ENCODE assay signal across 1 cellular context in the genomic region with DNA sequence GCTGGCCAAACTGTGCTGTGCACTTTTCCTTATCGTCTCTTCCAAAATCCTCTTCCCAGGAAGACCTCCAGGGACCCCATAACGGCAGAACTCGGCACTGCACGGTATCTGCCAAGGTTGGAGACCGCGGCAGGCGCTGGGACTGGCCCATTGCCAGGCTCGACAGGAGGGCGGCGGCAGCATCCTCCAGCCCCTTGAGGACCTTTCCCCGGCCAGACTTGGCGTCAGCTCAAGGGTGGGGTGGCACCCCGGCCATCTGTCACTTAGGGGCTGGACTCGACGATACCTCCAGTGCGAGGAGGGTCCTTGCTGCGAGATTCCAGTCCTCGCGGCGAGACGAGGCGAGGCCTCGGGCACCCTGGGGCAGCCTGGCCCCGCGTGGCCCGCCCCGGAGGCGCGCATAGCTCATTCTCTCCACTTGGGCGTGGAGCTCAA.
TF ChIP-seq lines count a peak whose summit lies in the region.

No MANE protein-coding gene starts in this region.

TF ChIP-seq in K562, 482 proteins besides CTCF, POLR2A, EP300 and RAD21 (continued from another document and continues in another):
- TF ChIP-seq, protein P1, sequence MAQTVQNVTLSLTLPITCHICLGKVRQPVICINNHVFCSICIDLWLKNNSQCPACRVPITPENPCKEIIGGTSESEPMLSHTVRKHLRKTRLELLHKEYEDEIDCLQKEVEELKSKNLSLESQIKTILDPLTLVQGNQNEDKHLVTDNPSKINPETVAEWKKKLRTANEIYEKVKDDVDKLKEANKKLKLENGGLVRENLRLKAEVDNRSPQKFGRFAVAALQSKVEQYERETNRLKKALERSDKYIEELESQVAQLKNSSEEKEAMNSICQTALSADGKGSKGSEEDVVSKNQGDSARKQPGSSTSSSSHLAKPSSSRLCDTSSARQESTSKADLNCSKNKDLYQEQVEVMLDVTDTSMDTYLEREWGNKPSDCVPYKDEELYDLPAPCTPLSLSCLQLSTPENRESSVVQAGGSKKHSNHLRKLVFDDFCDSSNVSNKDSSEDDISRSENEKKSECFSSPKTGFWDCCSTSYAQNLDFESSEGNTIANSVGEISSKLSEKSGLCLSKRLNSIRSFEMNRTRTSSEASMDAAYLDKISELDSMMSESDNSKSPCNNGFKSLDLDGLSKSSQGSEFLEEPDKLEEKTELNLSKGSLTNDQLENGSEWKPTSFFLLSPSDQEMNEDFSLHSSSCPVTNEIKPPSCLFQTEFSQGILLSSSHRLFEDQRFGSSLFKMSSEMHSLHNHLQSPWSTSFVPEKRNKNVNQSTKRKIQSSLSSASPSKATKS (CRISPR knock-in tag; IDR thresholded peaks at IDR 0.05), result no peak
- TF ChIP-seq ZC3H8 (IDR thresholded peaks at IDR 0.05) (no peak), NR3C1 (CRISPR knock-in tag; IDR thresholded peaks at IDR 0.05) (no peak), PTRF (tag; IDR thresholded peaks at IDR 0.05) (no peak), NFIC (IDR thresholded peaks at IDR 0.05) (peak; percentile 96), SAP30 (IDR thresholded peaks at IDR 0.05; ENCODE audit: borderline replicate concordance, insufficient read depth, low read depth, low read length, poor library complexity, severe bottlenecking) (no peak), PPARD (CRISPR knock-in tag; IDR thresholded peaks at IDR 0.05) (no peak), CXXC5 (CRISPR knock-in tag; IDR thresholded peaks at IDR 0.05) (no peak), MXI1 (IDR thresholded peaks at IDR 0.05; ENCODE audit: low read depth, low read length) (no peak), POLR2H (tag; IDR thresholded peaks at IDR 0.05; ENCODE audit: low read depth) (no peak), ZBTB17 (CRISPR knock-in tag; IDR thresholded peaks at IDR 0.05) (no peak), NCOA6 (IDR thresholded peaks at IDR 0.05) (no peak), DPF2 (IDR thresholded peaks at IDR 0.05) (no peak), KDM2B (CRISPR knock-in tag; IDR thresholded peaks at IDR 0.05) (no peak), MCM7 (IDR thresholded peaks at IDR 0.05) (no peak), MTA2 (IDR thresholded peaks at IDR 0.05; ENCODE audit: low read depth) (no peak), MAZ (CRISPR knock-in tag; conservative IDR thresholded peaks at IDR 0.05 in 1 of 2, IDR thresholded peaks at IDR 0.05 in 1 of 2) (peak; percentile 17 to 39; a peak in 2 of 4 replicates), CBFB (CRISPR knock-in tag; IDR thresholded peaks at IDR 0.05) (peak; percentile 49; the same call in 1 of the 2 replicates), ZSCAN32 (CRISPR knock-in tag; IDR thresholded peaks at IDR 0.05) (no peak), HDAC1 (IDR thresholded peaks at IDR 0.05) (no peak), GTF2A2 (tag; IDR thresholded peaks at IDR 0.05) (no peak), FOS (IDR thresholded peaks at IDR 0.05; ENCODE audit: extremely low read depth, insufficient read length) (no peak), NR2C2 (CRISPR knock-in tag; IDR thresholded peaks at IDR 0.05) (no peak), NR2C2 (tag; IDR thresholded peaks at IDR 0.05) (no peak), ZNF644 (tag; IDR thresholded peaks at IDR 0.05; ENCODE audit: low read depth) (no peak), E2F3 (CRISPR knock-in tag; IDR thresholded peaks at IDR 0.05) (no peak), SRSF9 (IDR thresholded peaks at IDR 0.05; ENCODE audit: borderline replicate concordance, low read depth, low read length) (no peak), FIP1L1 (IDR thresholded peaks at IDR 0.05; ENCODE audit: low read depth, low read length, poor library complexity, severe bottlenecking) (peak; percentile 7), CREB1 (IDR thresholded peaks at IDR 0.05) (no peak), CREB1 (CRISPR knock-in tag; IDR thresholded peaks at IDR 0.05) (no peak), KAT2B (IDR thresholded peaks at IDR 0.05; ENCODE audit: low read depth, low read length) (no peak), SETDB1 (IDR thresholded peaks at IDR 0.05; ENCODE audit: low read length) (no peak), NR2C1 (IDR thresholded peaks at IDR 0.05) (no peak), NR2C1 (tag; IDR thresholded peaks at IDR 0.05) (no peak)
- TF ChIP-seq, protein P2, sequence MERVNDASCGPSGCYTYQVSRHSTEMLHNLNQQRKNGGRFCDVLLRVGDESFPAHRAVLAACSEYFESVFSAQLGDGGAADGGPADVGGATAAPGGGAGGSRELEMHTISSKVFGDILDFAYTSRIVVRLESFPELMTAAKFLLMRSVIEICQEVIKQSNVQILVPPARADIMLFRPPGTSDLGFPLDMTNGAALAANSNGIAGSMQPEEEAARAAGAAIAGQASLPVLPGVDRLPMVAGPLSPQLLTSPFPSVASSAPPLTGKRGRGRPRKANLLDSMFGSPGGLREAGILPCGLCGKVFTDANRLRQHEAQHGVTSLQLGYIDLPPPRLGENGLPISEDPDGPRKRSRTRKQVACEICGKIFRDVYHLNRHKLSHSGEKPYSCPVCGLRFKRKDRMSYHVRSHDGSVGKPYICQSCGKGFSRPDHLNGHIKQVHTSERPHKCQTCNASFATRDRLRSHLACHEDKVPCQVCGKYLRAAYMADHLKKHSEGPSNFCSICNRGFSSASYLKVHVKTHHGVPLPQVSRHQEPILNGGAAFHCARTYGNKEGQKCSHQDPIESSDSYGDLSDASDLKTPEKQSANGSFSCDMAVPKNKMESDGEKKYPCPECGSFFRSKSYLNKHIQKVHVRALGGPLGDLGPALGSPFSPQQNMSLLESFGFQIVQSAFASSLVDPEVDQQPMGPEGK (CRISPR knock-in tag; IDR thresholded peaks at IDR 0.05; ENCODE audit: borderline replicate concordance), result no peak
- TF ChIP-seq, protein P3, sequence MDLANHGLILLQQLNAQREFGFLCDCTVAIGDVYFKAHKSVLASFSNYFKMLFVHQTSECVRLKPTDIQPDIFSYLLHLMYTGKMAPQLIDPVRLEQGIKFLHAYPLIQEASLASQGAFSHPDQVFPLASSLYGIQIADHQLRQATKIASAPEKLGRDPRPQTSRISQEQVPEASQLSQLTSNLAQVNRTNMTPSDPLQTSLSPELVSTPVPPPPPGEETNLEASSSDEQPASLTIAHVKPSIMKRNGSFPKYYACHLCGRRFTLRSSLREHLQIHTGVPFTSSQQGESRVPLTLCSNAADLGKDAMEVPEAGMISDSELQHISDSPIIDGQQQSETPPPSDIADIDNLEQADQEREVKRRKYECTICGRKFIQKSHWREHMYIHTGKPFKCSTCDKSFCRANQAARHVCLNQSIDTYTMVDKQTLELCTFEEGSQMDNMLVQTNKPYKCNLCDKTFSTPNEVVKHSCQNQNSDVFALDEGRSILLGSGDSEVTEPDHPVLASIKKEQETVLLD (IDR thresholded peaks at IDR 0.05), result no peak
- TF ChIP-seq, protein P4, sequence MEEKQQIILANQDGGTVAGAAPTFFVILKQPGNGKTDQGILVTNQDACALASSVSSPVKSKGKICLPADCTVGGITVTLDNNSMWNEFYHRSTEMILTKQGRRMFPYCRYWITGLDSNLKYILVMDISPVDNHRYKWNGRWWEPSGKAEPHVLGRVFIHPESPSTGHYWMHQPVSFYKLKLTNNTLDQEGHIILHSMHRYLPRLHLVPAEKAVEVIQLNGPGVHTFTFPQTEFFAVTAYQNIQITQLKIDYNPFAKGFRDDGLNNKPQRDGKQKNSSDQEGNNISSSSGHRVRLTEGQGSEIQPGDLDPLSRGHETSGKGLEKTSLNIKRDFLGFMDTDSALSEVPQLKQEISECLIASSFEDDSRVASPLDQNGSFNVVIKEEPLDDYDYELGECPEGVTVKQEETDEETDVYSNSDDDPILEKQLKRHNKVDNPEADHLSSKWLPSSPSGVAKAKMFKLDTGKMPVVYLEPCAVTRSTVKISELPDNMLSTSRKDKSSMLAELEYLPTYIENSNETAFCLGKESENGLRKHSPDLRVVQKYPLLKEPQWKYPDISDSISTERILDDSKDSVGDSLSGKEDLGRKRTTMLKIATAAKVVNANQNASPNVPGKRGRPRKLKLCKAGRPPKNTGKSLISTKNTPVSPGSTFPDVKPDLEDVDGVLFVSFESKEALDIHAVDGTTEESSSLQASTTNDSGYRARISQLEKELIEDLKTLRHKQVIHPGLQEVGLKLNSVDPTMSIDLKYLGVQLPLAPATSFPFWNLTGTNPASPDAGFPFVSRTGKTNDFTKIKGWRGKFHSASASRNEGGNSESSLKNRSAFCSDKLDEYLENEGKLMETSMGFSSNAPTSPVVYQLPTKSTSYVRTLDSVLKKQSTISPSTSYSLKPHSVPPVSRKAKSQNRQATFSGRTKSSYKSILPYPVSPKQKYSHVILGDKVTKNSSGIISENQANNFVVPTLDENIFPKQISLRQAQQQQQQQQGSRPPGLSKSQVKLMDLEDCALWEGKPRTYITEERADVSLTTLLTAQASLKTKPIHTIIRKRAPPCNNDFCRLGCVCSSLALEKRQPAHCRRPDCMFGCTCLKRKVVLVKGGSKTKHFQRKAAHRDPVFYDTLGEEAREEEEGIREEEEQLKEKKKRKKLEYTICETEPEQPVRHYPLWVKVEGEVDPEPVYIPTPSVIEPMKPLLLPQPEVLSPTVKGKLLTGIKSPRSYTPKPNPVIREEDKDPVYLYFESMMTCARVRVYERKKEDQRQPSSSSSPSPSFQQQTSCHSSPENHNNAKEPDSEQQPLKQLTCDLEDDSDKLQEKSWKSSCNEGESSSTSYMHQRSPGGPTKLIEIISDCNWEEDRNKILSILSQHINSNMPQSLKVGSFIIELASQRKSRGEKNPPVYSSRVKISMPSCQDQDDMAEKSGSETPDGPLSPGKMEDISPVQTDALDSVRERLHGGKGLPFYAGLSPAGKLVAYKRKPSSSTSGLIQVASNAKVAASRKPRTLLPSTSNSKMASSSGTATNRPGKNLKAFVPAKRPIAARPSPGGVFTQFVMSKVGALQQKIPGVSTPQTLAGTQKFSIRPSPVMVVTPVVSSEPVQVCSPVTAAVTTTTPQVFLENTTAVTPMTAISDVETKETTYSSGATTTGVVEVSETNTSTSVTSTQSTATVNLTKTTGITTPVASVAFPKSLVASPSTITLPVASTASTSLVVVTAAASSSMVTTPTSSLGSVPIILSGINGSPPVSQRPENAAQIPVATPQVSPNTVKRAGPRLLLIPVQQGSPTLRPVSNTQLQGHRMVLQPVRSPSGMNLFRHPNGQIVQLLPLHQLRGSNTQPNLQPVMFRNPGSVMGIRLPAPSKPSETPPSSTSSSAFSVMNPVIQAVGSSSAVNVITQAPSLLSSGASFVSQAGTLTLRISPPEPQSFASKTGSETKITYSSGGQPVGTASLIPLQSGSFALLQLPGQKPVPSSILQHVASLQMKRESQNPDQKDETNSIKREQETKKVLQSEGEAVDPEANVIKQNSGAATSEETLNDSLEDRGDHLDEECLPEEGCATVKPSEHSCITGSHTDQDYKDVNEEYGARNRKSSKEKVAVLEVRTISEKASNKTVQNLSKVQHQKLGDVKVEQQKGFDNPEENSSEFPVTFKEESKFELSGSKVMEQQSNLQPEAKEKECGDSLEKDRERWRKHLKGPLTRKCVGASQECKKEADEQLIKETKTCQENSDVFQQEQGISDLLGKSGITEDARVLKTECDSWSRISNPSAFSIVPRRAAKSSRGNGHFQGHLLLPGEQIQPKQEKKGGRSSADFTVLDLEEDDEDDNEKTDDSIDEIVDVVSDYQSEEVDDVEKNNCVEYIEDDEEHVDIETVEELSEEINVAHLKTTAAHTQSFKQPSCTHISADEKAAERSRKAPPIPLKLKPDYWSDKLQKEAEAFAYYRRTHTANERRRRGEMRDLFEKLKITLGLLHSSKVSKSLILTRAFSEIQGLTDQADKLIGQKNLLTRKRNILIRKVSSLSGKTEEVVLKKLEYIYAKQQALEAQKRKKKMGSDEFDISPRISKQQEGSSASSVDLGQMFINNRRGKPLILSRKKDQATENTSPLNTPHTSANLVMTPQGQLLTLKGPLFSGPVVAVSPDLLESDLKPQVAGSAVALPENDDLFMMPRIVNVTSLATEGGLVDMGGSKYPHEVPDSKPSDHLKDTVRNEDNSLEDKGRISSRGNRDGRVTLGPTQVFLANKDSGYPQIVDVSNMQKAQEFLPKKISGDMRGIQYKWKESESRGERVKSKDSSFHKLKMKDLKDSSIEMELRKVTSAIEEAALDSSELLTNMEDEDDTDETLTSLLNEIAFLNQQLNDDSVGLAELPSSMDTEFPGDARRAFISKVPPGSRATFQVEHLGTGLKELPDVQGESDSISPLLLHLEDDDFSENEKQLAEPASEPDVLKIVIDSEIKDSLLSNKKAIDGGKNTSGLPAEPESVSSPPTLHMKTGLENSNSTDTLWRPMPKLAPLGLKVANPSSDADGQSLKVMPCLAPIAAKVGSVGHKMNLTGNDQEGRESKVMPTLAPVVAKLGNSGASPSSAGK (IDR thresholded peaks at IDR 0.05), result 0 out of 2 replicates have a peak, but pooled peaks have one; percentile 20
- TF ChIP-seq, protein P5, sequence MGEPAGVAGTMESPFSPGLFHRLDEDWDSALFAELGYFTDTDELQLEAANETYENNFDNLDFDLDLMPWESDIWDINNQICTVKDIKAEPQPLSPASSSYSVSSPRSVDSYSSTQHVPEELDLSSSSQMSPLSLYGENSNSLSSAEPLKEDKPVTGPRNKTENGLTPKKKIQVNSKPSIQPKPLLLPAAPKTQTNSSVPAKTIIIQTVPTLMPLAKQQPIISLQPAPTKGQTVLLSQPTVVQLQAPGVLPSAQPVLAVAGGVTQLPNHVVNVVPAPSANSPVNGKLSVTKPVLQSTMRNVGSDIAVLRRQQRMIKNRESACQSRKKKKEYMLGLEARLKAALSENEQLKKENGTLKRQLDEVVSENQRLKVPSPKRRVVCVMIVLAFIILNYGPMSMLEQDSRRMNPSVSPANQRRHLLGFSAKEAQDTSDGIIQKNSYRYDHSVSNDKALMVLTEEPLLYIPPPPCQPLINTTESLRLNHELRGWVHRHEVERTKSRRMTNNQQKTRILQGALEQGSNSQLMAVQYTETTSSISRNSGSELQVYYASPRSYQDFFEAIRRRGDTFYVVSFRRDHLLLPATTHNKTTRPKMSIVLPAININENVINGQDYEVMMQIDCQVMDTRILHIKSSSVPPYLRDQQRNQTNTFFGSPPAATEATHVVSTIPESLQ (CRISPR knock-in tag; IDR thresholded peaks at IDR 0.05), result no peak
- TF ChIP-seq, protein P6, sequence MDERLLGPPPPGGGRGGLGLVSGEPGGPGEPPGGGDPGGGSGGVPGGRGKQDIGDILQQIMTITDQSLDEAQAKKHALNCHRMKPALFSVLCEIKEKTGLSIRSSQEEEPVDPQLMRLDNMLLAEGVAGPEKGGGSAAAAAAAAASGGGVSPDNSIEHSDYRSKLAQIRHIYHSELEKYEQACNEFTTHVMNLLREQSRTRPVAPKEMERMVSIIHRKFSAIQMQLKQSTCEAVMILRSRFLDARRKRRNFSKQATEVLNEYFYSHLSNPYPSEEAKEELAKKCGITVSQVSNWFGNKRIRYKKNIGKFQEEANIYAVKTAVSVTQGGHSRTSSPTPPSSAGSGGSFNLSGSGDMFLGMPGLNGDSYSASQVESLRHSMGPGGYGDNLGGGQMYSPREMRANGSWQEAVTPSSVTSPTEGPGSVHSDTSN (CRISPR knock-in tag; IDR thresholded peaks at IDR 0.05; ENCODE audit: low read depth), result no peak
- TF ChIP-seq, protein P6 (tag; conservative IDR thresholded peaks at IDR 0.05; ENCODE audit: low read depth), result no peak
